In genomic region chr22:42920101-42920820, GRCh38 we compare ENCODE assay signal across 12 cellular contexts.
DNase-seq lines count a peak whose midpoint lies in the region; ATAC-seq, FAIRE-seq and TF ChIP-seq lines count a peak whose summit lies in the region.
"Had no signal": no experiment of that assay in that cellular context is flagged by ENCODE, and none has a peak within 500 bp of the region (broad histone marks: within the 10 kb centered on the region; RNA-seq: fewer than 3 reads in every experiment).

No MANE protein-coding gene starts in this region.

- H3K79me2 ChIP-seq in H9 (ENCODE audit: insufficient read depth, low read length): peaks cover 2% of the 10 kb centered on the region; the same call in 1 of the 2 replicates
- peaks cover 82% of the 10 kb centered on the region for H3K79me2 ChIP-seq in astrocyte (ENCODE audit: insufficient read depth, low read length)

- ATAC-seq in left lobe of liver: peak; percentile 39
- no peak for ATAC-seq in stimulated activated naive B cell treated with anti-CD40 and anti-IgM and Interleukin-4, amounts not matched to agents 10 μg/mL and 1 μg/mL and 100 μg/mL, for 72 hours (replicated peaks)
- ATAC-seq: esophagus mucosa had no signal

- no peak overlapping the region for H2AFZ ChIP-seq in H9 (ENCODE audit: low read length)
- H2AFZ ChIP-seq in astrocyte (ENCODE audit: low read depth, low read length): no peak overlapping the region

- H3K4ac ChIP-seq in H9 (ENCODE audit: low read depth, low read length): no peak overlapping the region

- no peaks in the 10 kb centered on the region for H3K79me1 ChIP-seq in H9 (ENCODE audit: insufficient read depth, low read depth, low read length, poor library complexity, severe bottlenecking)

- no peak overlapping the region for H4K5ac ChIP-seq in H9 (ENCODE audit: insufficient read length, low read depth, low read length)

- H3K4me3 Mint-ChIP-seq in H9 (no peak overlapping the region; a peak in 1 of 5 replicates), astrocyte (ENCODE audit: unreplicated experiment) (no peak overlapping the region)
- peak overlapping the region in 1 of 2 donors; percentile 48 for H3K4me3 Mint-ChIP-seq in stimulated activated naive B cell treated with anti-CD40 and anti-IgM and Interleukin-4, amounts not matched to agents 10 μg/mL and 1 μg/mL and 100 μg/mL, for 72 hours

- peak overlapping the region in 2 of 3 experiments; percentile 55 to 77; a peak in 3 of 7 replicates for H3K27ac Mint-ChIP-seq in H9
- H3K27ac Mint-ChIP-seq in astrocyte (ENCODE audit: unreplicated experiment): peak overlapping the region; percentile 82
- H3K27ac Mint-ChIP-seq in stimulated activated naive B cell treated with anti-CD40 and anti-IgM and Interleukin-4, amounts not matched to agents 10 μg/mL and 1 μg/mL and 100 μg/mL, for 72 hours: peak overlapping the region; percentile 71
- H3K27ac Mint-ChIP-seq: progenitor cell of endocrine pancreas had no signal

- H3K9ac ChIP-seq in H9 (ENCODE audit: extremely low read depth, insufficient read length, low read length): no peak overlapping the region
- no peak overlapping the region for H3K9ac ChIP-seq in astrocyte (ENCODE audit: low read length)
- no peak overlapping the region for H3K9ac ChIP-seq in kidney (ENCODE audit: low read length in 2 of 2)

- no peaks in the 10 kb centered on the region for H4K20me1 ChIP-seq in H9 (ENCODE audit: control insufficient read depth, insufficient read depth, insufficient read length)
- H4K20me1 ChIP-seq in astrocyte (ENCODE audit: insufficient read depth, low read length): peaks cover 74% of the 10 kb centered on the region

- no peak overlapping the region for H3K56ac ChIP-seq in H9 (ENCODE audit: insufficient read length, low read depth, low read length)

- H2BK5ac ChIP-seq in H9 (ENCODE audit: insufficient read length, low read length): no peak overlapping the region

- FAIRE-seq in astrocyte (lab: Jason Lieb, UNC) (peak; percentile 80), kidney (lab: Jason Lieb, UNC) (no peak)

- H3T11ph ChIP-seq in H9 (ENCODE audit: low read length): no peak overlapping the region

- no peak overlapping the region for H2BK15ac ChIP-seq in H9 (ENCODE audit: low read depth, low read length)

- H3K36me3 ChIP-seq in astrocyte (ENCODE audit: insufficient read depth, low read length) (no peaks in the 10 kb centered on the region), kidney (ENCODE audit: control insufficient read depth in 1 of 2, insufficient read depth in 2 of 2, low read length in 2 of 2) (no peaks in the 10 kb centered on the region)

- no CpG with 5 or more reads among the region's 10 CpGs for WGBS in H9 (ENCODE audit: extremely low coverage, insufficient read length, low lambda C conversion rate)

- no peak overlapping the region for H4K91ac ChIP-seq in H9 (ENCODE audit: insufficient read length, low read depth, low read length)

- DNase-seq in H9 (no peak), astrocyte (ENCODE audit: low read depth) (peak; percentile 52), left lobe of liver (ENCODE audit: low spot score) (no peak), kidney (no peak), GM13977 (ENCODE audit: low spot score) (no peak), CD1c-positive myeloid dendritic cell (ENCODE audit: extremely low spot score) (no peak), OCI-M2 (lab: John Stamatoyannopoulos, UW; ENCODE audit: unreplicated experiment) (no peak)
- no peak for DNase-seq in stimulated activated naive B cell treated with anti-CD40 and anti-IgM and Interleukin-4, amounts not matched to agents 10 μg/mL and 1 μg/mL and 100 μg/mL, for 72 hours
- DNase-seq: left cardiac atrium, NCI-H2029 had no signal

- H3K14ac ChIP-seq in H9 (ENCODE audit: insufficient read depth, low read length): no peak overlapping the region

- H3K36me3 Mint-ChIP-seq in H9 (ENCODE audit: insufficient read depth in 1 of 3, low read depth in 3 of 3): peaks cover 0 to 6% (median 3%) of the 10 kb centered on the region in 3 experiments; a peak in 3 of 7 replicates
- peaks cover 8% of the 10 kb centered on the region for H3K36me3 Mint-ChIP-seq in astrocyte (ENCODE audit: low read depth, unreplicated experiment)
- H3K36me3 Mint-ChIP-seq in stimulated activated naive B cell treated with anti-CD40 and anti-IgM and Interleukin-4, amounts not matched to agents 10 μg/mL and 1 μg/mL and 100 μg/mL, for 72 hours: peaks cover 0 to 3% of the 10 kb centered on the region in 2 donors

- in situ Hi-C loops in GM13977 (cut with MboI; ENCODE audit: low pct_unique_long_range_greater_than_20kb, low sequenced_read_pairs, unreplicated experiment): no loop called here

- no peak overlapping the region for H2BK12ac ChIP-seq in H9 (ENCODE audit: insufficient read length, low read depth, low read length)

- no peak overlapping the region for H2BK120ac ChIP-seq in H9 (ENCODE audit: low read depth, low read length, poor library complexity, severe bottlenecking)

- H3K23ac ChIP-seq in H9 (ENCODE audit: insufficient read length, low read depth, low read length): no peak overlapping the region

- intact Hi-C loops in kidney (cut with DNase I): no loop called here

- peak overlapping the region; percentile 38 for H3K18ac ChIP-seq in H9 (ENCODE audit: insufficient read length, low read depth, low read length)

- H3K9me3 Mint-ChIP-seq in H9 (no peaks in the 10 kb centered on the region), astrocyte (ENCODE audit: unreplicated experiment) (no peaks in the 10 kb centered on the region)
- H3K9me3 Mint-ChIP-seq in stimulated activated naive B cell treated with anti-CD40 and anti-IgM and Interleukin-4, amounts not matched to agents 10 μg/mL and 1 μg/mL and 100 μg/mL, for 72 hours: no peaks in the 10 kb centered on the region

- no peak overlapping the region for H4K8ac ChIP-seq in H9 (replicated peaks; ENCODE audit: insufficient read length, low read depth, low read length)

- H3K27me3 Mint-ChIP-seq in H9 (ENCODE audit: low read depth) (no peaks in the 10 kb centered on the region), astrocyte (ENCODE audit: low read depth, unreplicated experiment) (no peaks in the 10 kb centered on the region)
- no peaks in the 10 kb centered on the region for H3K27me3 Mint-ChIP-seq in stimulated activated naive B cell treated with anti-CD40 and anti-IgM and Interleukin-4, amounts not matched to agents 10 μg/mL and 1 μg/mL and 100 μg/mL, for 72 hours
- H3K27me3 Mint-ChIP-seq: progenitor cell of endocrine pancreas had no signal

- H3K27me3 ChIP-seq in H9 (ENCODE audit: insufficient read depth, low read length): no peaks in the 10 kb centered on the region
- H3K27me3 ChIP-seq in astrocyte (ENCODE audit: insufficient read depth, low read length): no peaks in the 10 kb centered on the region

- H2AK5ac ChIP-seq in H9 (ENCODE audit: insufficient read length, low read length): no peak overlapping the region

- H3K4me3 ChIP-seq in astrocyte (ENCODE audit: insufficient read depth, low read depth, low read length) (no peak overlapping the region), kidney (ENCODE audit: low read length in 2 of 2) (no peak overlapping the region)

- H3K4me1 ChIP-seq in H9 (ENCODE audit: insufficient read depth, low read length) (peaks cover 4% of the 10 kb centered on the region; the same call in 1 of the 2 replicates), astrocyte (ENCODE audit: insufficient read depth, low read length) (peaks cover 21% of the 10 kb centered on the region), kidney (ENCODE audit: control insufficient read depth in 1 of 2, insufficient read depth in 1 of 2, low read depth in 1 of 2, low read length in 2 of 2) (peaks cover 9 to 17% of the 10 kb centered on the region in 2 donors)

- H3K27ac ChIP-seq in H9 (ENCODE audit: insufficient read length, low read depth, low read length): no peak overlapping the region
- H3K27ac ChIP-seq in astrocyte (ENCODE audit: low read depth, low read length): no peak overlapping the region
- H3K27ac ChIP-seq in kidney (ENCODE audit: low read depth in 2 of 2, low read length in 2 of 2): no peak overlapping the region

- H3K23me2 ChIP-seq in H9 (ENCODE audit: insufficient read length, low read depth, low read length, poor library complexity, severe bottlenecking): no peaks in the 10 kb centered on the region

- peaks cover 39 to 48% of the 10 kb centered on the region in 2 experiments for H3K4me1 Mint-ChIP-seq in H9
- H3K4me1 Mint-ChIP-seq in astrocyte (ENCODE audit: low read depth, unreplicated experiment): peaks cover 34% of the 10 kb centered on the region
- peaks cover 35 to 64% of the 10 kb centered on the region in 2 donors for H3K4me1 Mint-ChIP-seq in stimulated activated naive B cell treated with anti-CD40 and anti-IgM and Interleukin-4, amounts not matched to agents 10 μg/mL and 1 μg/mL and 100 μg/mL, for 72 hours

- no peak overlapping the region for H2BK20ac ChIP-seq in H9 (ENCODE audit: low read depth, low read length, poor library complexity, severe bottlenecking)

- H3K4me2 ChIP-seq in H9 (ENCODE audit: insufficient read depth, insufficient read length, low read length) (no peak overlapping the region), astrocyte (ENCODE audit: low read length) (peak overlapping the region; percentile 17)

- H3K9me3 ChIP-seq in H9 (ENCODE audit: control insufficient read depth, low read depth, low read length) (no peaks in the 10 kb centered on the region), astrocyte (ENCODE audit: insufficient read depth, low read depth, low read length) (no peaks in the 10 kb centered on the region), kidney (ENCODE audit: control insufficient read depth in 1 of 2, low read length in 2 of 2) (no peaks in the 10 kb centered on the region)

- TF ChIP-seq CTCF in H9 (conservative IDR thresholded peaks at IDR 0.05) (no peak), astrocyte (IDR thresholded peaks at IDR 0.05; ENCODE audit: insufficient read depth, low read depth, low read length) (no peak), kidney (IDR thresholded peaks at IDR 0.05; ENCODE audit: borderline replicate concordance, extremely low read depth, insufficient read depth) (no peak), GM13977 (IDR thresholded peaks at IDR 0.05; ENCODE audit: extremely low read depth, insufficient read depth, missing control alignments) (no peak)
